34 cellular contexts compared by ENCODE assay signal in genomic region chr5:116465411-116465810, GRCh38.
"Had no signal": no experiment of that assay in that cellular context is flagged by ENCODE, and none has a peak within 500 bp of the region (broad histone marks: within the 10 kb centered on the region; RNA-seq: fewer than 3 reads in every experiment).

No MANE protein-coding gene starts in this region.

- H3K4me1 ChIP-seq: body of pancreas, esophagus muscularis mucosa, foreskin keratinocyte, heart right ventricle had no signal

- H3K27me3 Mint-ChIP-seq: activated CD4-positive, alpha-beta memory T cell treated with anti-CD3 and anti-CD28 coated beads for 36 hours; activated CD4-positive, alpha-beta T cell treated with anti-CD3 and anti-CD28 coated beads for 36 hours; activated CD4-positive, alpha-beta T cell treated with anti-CD3 and anti-CD28 coated beads, Interleukin-2, amount 10 ng/mL, durations not matched to agents 24 days and 14 days; activated CD8-positive, alpha-beta memory T cell treated with anti-CD3 and anti-CD28 coated beads, Interleukin-2, amount 10 ng/mL, durations not matched to agents 7 days and 5 days; activated naive CD4-positive, alpha-beta T cell treated with anti-CD3 and anti-CD28 coated beads, Interleukin-2, amount 50 U/mL, for 24 hours; activated naive CD8-positive, alpha-beta T cell treated with anti-CD3 and anti-CD28 coated beads, Interleukin-2, amount 10 ng/mL, durations not matched to agents 7 days and 5 days; effector memory CD8-positive, alpha-beta T cell; T-helper 17 cell had no signal

- H3K27ac Mint-ChIP-seq: activated CD4-positive, alpha-beta memory T cell treated with anti-CD3 and anti-CD28 coated beads for 36 hours; activated CD4-positive, alpha-beta T cell treated with anti-CD3 and anti-CD28 coated beads for 36 hours; activated CD4-positive, alpha-beta T cell treated with anti-CD3 and anti-CD28 coated beads, Interleukin-2, amount 10 ng/mL, durations not matched to agents 24 days and 14 days; activated CD8-positive, alpha-beta memory T cell treated with anti-CD3 and anti-CD28 coated beads, Interleukin-2, amount 10 ng/mL, durations not matched to agents 7 days and 5 days; activated CD8-positive, alpha-beta T cell treated with anti-CD3 and anti-CD28 coated beads, Interleukin-2, amount 10 ng/mL, durations not matched to agents 7 days and 5 days; activated naive CD4-positive, alpha-beta T cell treated with anti-CD3 and anti-CD28 coated beads for 36 hours; activated naive CD4-positive, alpha-beta T cell treated with anti-CD3 and anti-CD28 coated beads, Interleukin-2, amount 50 U/mL, for 24 hours; activated naive CD8-positive, alpha-beta T cell treated with anti-CD3 and anti-CD28 coated beads, Interleukin-2, amount 10 ng/mL, durations not matched to agents 7 days and 5 days; activated T-helper 1 cell treated with anti-CD3 and anti-CD28 coated beads, Interleukin-12 subunit alpha, Interleukin-12 subunit beta, Interleukin-2, Interleukin-4 antibody, amounts not matched to agents 30 ng/mL and 10 ng/mL and 1 ng/mL, durations not matched to agents 14 hours and 24 hours and 36 hours; activated T-helper 2 cell treated with anti-CD3 and anti-CD28 coated beads, Interferon-gamma antibody, Interleukin-2, Interleukin-4, amounts not matched to agents 10 μg/mL and 5 μg/mL and 100 μg/mL, durations not matched to agents 14 hours and 24 hours and 36 hours; effector memory CD8-positive, alpha-beta T cell; T-helper 17 cell; T-helper 2 cell treated with Interferon-gamma antibody and Interleukin-4, amounts not matched to agents 5 μg/mL and 100 μg/mL, for 36 hours had no signal

- H3K27me3 ChIP-seq: body of pancreas, esophagus muscularis mucosa, foreskin keratinocyte, gastrocnemius medialis, heart right ventricle had no signal

- H3K9me3 ChIP-seq: body of pancreas, gastrocnemius medialis had no signal

- ATAC-seq: activated CD4-positive, alpha-beta T cell treated with anti-CD3 and anti-CD28 coated beads for 36 hours; activated CD8-positive, alpha-beta memory T cell treated with anti-CD3 and anti-CD28 coated beads, Interleukin-2, amount 10 ng/mL, durations not matched to agents 7 days and 5 days; activated CD8-positive, alpha-beta T cell treated with anti-CD3 and anti-CD28 coated beads, Interleukin-2, amount 10 ng/mL, durations not matched to agents 7 days and 5 days; body of pancreas; effector memory CD8-positive, alpha-beta T cell; foreskin keratinocyte; gastrocnemius medialis; heart right ventricle; T-helper 17 cell had no signal

- H3K36me3 ChIP-seq: gastrocnemius medialis, WERI-Rb-1 had no signal

- H3K4me3 ChIP-seq: body of pancreas, esophagus muscularis mucosa, gastrocnemius medialis, heart right ventricle had no signal

- H3K4me3 Mint-ChIP-seq: activated CD4-positive, alpha-beta memory T cell treated with anti-CD3 and anti-CD28 coated beads for 36 hours; activated CD4-positive, alpha-beta T cell treated with anti-CD3 and anti-CD28 coated beads for 36 hours; activated CD4-positive, alpha-beta T cell treated with anti-CD3 and anti-CD28 coated beads, Interleukin-2, amount 10 ng/mL, durations not matched to agents 24 days and 14 days; activated CD8-positive, alpha-beta memory T cell treated with anti-CD3 and anti-CD28 coated beads, Interleukin-2, amount 10 ng/mL, durations not matched to agents 7 days and 5 days; activated CD8-positive, alpha-beta T cell treated with anti-CD3 and anti-CD28 coated beads, Interleukin-2, amount 10 ng/mL, durations not matched to agents 7 days and 5 days; activated naive CD4-positive, alpha-beta T cell treated with anti-CD3 and anti-CD28 coated beads for 36 hours; activated naive CD4-positive, alpha-beta T cell treated with anti-CD3 and anti-CD28 coated beads, Interleukin-2, amount 50 U/mL, for 24 hours; activated naive CD8-positive, alpha-beta T cell treated with anti-CD3 and anti-CD28 coated beads, Interleukin-2, amount 10 ng/mL, durations not matched to agents 7 days and 5 days; activated T-helper 1 cell treated with anti-CD3 and anti-CD28 coated beads, Interleukin-12 subunit alpha, Interleukin-12 subunit beta, Interleukin-2, Interleukin-4 antibody, amounts not matched to agents 30 ng/mL and 10 ng/mL and 1 ng/mL, durations not matched to agents 14 hours and 24 hours and 36 hours; effector memory CD8-positive, alpha-beta T cell; T-helper 17 cell; T-helper 2 cell treated with Interferon-gamma antibody and Interleukin-4, amounts not matched to agents 5 μg/mL and 100 μg/mL, for 36 hours had no signal

- H3K27ac ChIP-seq: body of pancreas, esophagus muscularis mucosa, foreskin keratinocyte, gastrocnemius medialis, heart right ventricle, WERI-Rb-1 had no signal

- DNase-seq: activated CD4-positive, alpha-beta memory T cell treated with anti-CD3 and anti-CD28 coated beads for 36 hours; activated CD4-positive, alpha-beta T cell treated with anti-CD3 and anti-CD28 coated beads for 36 hours; activated CD4-positive, alpha-beta T cell treated with anti-CD3 and anti-CD28 coated beads, Interleukin-2, amount 10 ng/mL, durations not matched to agents 24 days and 14 days; activated CD4-positive, CD25-positive, alpha-beta regulatory T cell; activated CD4-positive, CD25-positive, alpha-beta regulatory T cell treated with anti-CD3 and anti-CD28 coated beads, Interleukin-2, amount 50 U/mL, for 72 hours; activated CD8-positive, alpha-beta memory T cell treated with anti-CD3 and anti-CD28 coated beads, Interleukin-2, amount 10 ng/mL, durations not matched to agents 7 days and 5 days; activated CD8-positive, alpha-beta memory T cell treated with anti-CD3 and anti-CD28 coated beads, Interleukin-2, amount 50 U/mL, for 4 hours; activated CD8-positive, alpha-beta T cell treated with anti-CD3 and anti-CD28 coated beads, Interleukin-2, amount 10 ng/mL, durations not matched to agents 7 days and 5 days; activated effector memory CD4-positive, alpha-beta T cell treated with anti-CD3 and anti-CD28 coated beads, Interleukin-2, amount 50 U/mL, for 16 hours; activated naive CD4-positive, alpha-beta T cell treated with anti-CD3 and anti-CD28 coated beads for 36 hours; activated naive CD8-positive, alpha-beta T cell treated with anti-CD3 and anti-CD28 coated beads, Interleukin-2, amount 10 ng/mL, durations not matched to agents 7 days and 5 days; activated T-cell treated with anti-CD3 and anti-CD28 coated beads, Interleukin-2, amount 50 U/mL, for 1 hour; activated T-cell treated with anti-CD3 and anti-CD28 coated beads, Interleukin-2, amount 50 U/mL, for 48 hours; amniotic stem cell; anterior cingulate cortex; body of pancreas; caudate nucleus; cortex of kidney; dermis blood vessel endothelial cell; effector CD4-positive, alpha-beta T cell; effector memory CD8-positive, alpha-beta T cell; erythroblast; foreskin keratinocyte; gastrocnemius medialis; heart right ventricle; T-helper 1 cell; T-helper 17 cell; T1000; WERI-Rb-1 had no signal

- H3K36me3 Mint-ChIP-seq: activated CD8-positive, alpha-beta memory T cell treated with anti-CD3 and anti-CD28 coated beads, Interleukin-2, amount 10 ng/mL, durations not matched to agents 7 days and 5 days; activated naive CD8-positive, alpha-beta T cell treated with anti-CD3 and anti-CD28 coated beads, Interleukin-2, amount 10 ng/mL, durations not matched to agents 7 days and 5 days had no signal

- H3K4me1 Mint-ChIP-seq: activated CD4-positive, alpha-beta T cell treated with anti-CD3 and anti-CD28 coated beads for 36 hours; activated CD4-positive, alpha-beta T cell treated with anti-CD3 and anti-CD28 coated beads, Interleukin-2, amount 10 ng/mL, durations not matched to agents 24 days and 14 days; activated CD8-positive, alpha-beta memory T cell treated with anti-CD3 and anti-CD28 coated beads, Interleukin-2, amount 10 ng/mL, durations not matched to agents 7 days and 5 days; activated naive CD4-positive, alpha-beta T cell treated with anti-CD3 and anti-CD28 coated beads, Interleukin-2, amount 50 U/mL, for 24 hours; T-helper 17 cell had no signal

- H3K9me3 Mint-ChIP-seq: activated CD4-positive, alpha-beta T cell treated with anti-CD3 and anti-CD28 coated beads, Interleukin-2, amount 10 ng/mL, durations not matched to agents 24 days and 14 days had no signal
